In genomic region chr2:207333599-207334308, GRCh38 we compare ENCODE assay signal across 9 cellular contexts.
A peak's percentile ranks its signal among the peaks of the same experiment; 100 is the strongest.
DNase-seq lines count a peak whose midpoint lies in the region; ATAC-seq and TF ChIP-seq lines count a peak whose summit lies in the region.
"Had no signal": no experiment of that assay in that cellular context is flagged by ENCODE, and none has a peak within 500 bp of the region (broad histone marks: within the 10 kb centered on the region; RNA-seq: fewer than 3 reads in every experiment).

No MANE protein-coding gene starts in this region.

- H4K20me1 ChIP-seq in PC-3 (ENCODE audit: low read length) (no peaks in the 10 kb centered on the region), Karpas-422 (ENCODE audit: insufficient read depth, low read depth, low read length) (no peaks in the 10 kb centered on the region)

- WGBS in tibial nerve, 2 donors: 77 to 81% methylated on average over 6 of the region's 6 CpGs

- H3K9me2 ChIP-seq in PC-3 (replicated peaks; ENCODE audit: low read length) (no peaks in the 10 kb centered on the region), Karpas-422 (replicated peaks; ENCODE audit: insufficient read depth, low read length) (no peaks in the 10 kb centered on the region)

- H3K79me2 ChIP-seq in PC-3 (ENCODE audit: low read length): no peaks in the 10 kb centered on the region
- no peaks in the 10 kb centered on the region for H3K79me2 ChIP-seq in Karpas-422 (ENCODE audit: low read length)

- peaks cover 9 to 11% of the 10 kb centered on the region in 2 donors for H3K27me3 Mint-ChIP-seq in effector memory CD8-positive, alpha-beta T cell
- no peaks in the 10 kb centered on the region for H3K27me3 Mint-ChIP-seq in neural crest cell (ENCODE audit: low read depth)

- H3K27ac ChIP-seq in PC-3 (ENCODE audit: low read length) (peak overlapping the region; percentile 92), tibial nerve (peak overlapping the region in 2 of 4 donors; percentile 87 to 90), Karpas-422 (ENCODE audit: low read length) (no peak overlapping the region)

- intact Hi-C loops in PC-3 (cut with micrococcal nuclease): loop anchor here (2.0 to 10.0 kb wide), 6 partner anchors 61 to 529 kb away; no protein-coding TSS in a partner anchor

- peaks cover 8 to 26% of the 10 kb centered on the region in 2 donors for H3K4me1 Mint-ChIP-seq in effector memory CD8-positive, alpha-beta T cell (ENCODE audit: low read depth in 2 of 2)
- peaks cover 52% of the 10 kb centered on the region for H3K4me1 Mint-ChIP-seq in neural crest cell

- no TSS peak for BruUV-seq in PC-3 (replicated peaks; lab: Mats Ljungman, UMichigan)

- no peaks in the 10 kb centered on the region for H3K9me3 ChIP-seq in PC-3 (ENCODE audit: low read length)
- H3K9me3 ChIP-seq in tibial nerve: no peaks in the 10 kb centered on the region
- H3K9me3 ChIP-seq in Karpas-422 (ENCODE audit: low read length): no peaks in the 10 kb centered on the region

- H3K4me2 ChIP-seq in PC-3 (ENCODE audit: low read length): peak overlapping the region; percentile 77
- H3K4me2 ChIP-seq in Karpas-422 (ENCODE audit: low read depth, low read length, poor library complexity, severe bottlenecking): no peak overlapping the region

- H3K4me3 ChIP-seq in PC-3 (ENCODE audit: low read length) (peak overlapping the region; percentile 57), tibial nerve (no peak overlapping the region), Karpas-422 (ENCODE audit: low read length) (no peak overlapping the region)

- DNase-seq in EL: peak; percentile 49
- no peak for DNase-seq in PC-3
- DNase-seq in effector memory CD8-positive, alpha-beta T cell: no peak
- DNase-seq in neural crest cell (ENCODE audit: low read depth, low spot score): no peak
- no peak for DNase-seq in tibial nerve (ENCODE audit: low spot score in 2 of 2)
- no peak for DNase-seq in central memory CD4-positive, alpha-beta T cell
- DNase-seq in Karpas-422: no peak

- no peak for TF ChIP-seq POLR2A in tibial nerve (IDR thresholded peaks at IDR 0.05)

- no peak for ATAC-seq in PC-3
- ATAC-seq in effector memory CD8-positive, alpha-beta T cell (replicated peaks): no peak
- ATAC-seq in HG03378 (IDR thresholded peaks at IDR 0.05; ENCODE audit: unreplicated experiment): no peak
- ATAC-seq: left colon had no signal

- CTCF ChIA-PET in PC-3 (lab: Charles Lee): interaction anchor here (0.6 kb wide), 1 partner anchor 48 kb away, joined by 6 read pairs; no protein-coding TSS in a partner anchor

- POLR2A ChIA-PET in PC-3 (lab: Charles Lee; ENCODE audit: unreplicated experiment): interaction anchor here (0.6 kb wide), 2 partner anchors 69 to 350 kb away, joined by 5 to 8 read pairs; no protein-coding TSS in a partner anchor

- H3K27me3 ChIP-seq in PC-3 (ENCODE audit: low read length) (no peaks in the 10 kb centered on the region), tibial nerve (no peaks in the 10 kb centered on the region), Karpas-422 (ENCODE audit: low read length) (no peaks in the 10 kb centered on the region)

- H3F3A ChIP-seq in PC-3 (ENCODE audit: low read length, unreplicated experiment): peaks cover 7% of the 10 kb centered on the region

- TF ChIP-seq CTCF in PC-3 (conservative IDR thresholded peaks at IDR 0.05; ENCODE audit: low read depth, low read length) (no peak), neural crest cell (conservative IDR thresholded peaks at IDR 0.05) (no peak), tibial nerve (IDR thresholded peaks at IDR 0.05) (no peak)

- no peaks in the 10 kb centered on the region for H3K36me3 ChIP-seq in PC-3 (ENCODE audit: low read depth, low read length)
- H3K36me3 ChIP-seq in tibial nerve: no peaks in the 10 kb centered on the region
- H3K36me3 ChIP-seq in Karpas-422 (ENCODE audit: insufficient read depth, low read length): no peaks in the 10 kb centered on the region

- H3K4me1 ChIP-seq in PC-3 (ENCODE audit: insufficient read depth, low read length) (peaks cover 65% of the 10 kb centered on the region), tibial nerve (peaks cover 0 to 33% (median 13%) of the 10 kb centered on the region in 4 donors), Karpas-422 (ENCODE audit: low read length) (peaks cover 64% of the 10 kb centered on the region)

- H3K9me3 Mint-ChIP-seq in effector memory CD8-positive, alpha-beta T cell: no peaks in the 10 kb centered on the region
- H3K9me3 Mint-ChIP-seq in neural crest cell: peaks cover 4% of the 10 kb centered on the region

- H3K36me3 Mint-ChIP-seq in effector memory CD8-positive, alpha-beta T cell (ENCODE audit: insufficient read depth): no peaks in the 10 kb centered on the region
- H3K36me3 Mint-ChIP-seq in neural crest cell (ENCODE audit: low read depth): no peaks in the 10 kb centered on the region

- peak overlapping the region; percentile 50 to 65 for H3K4me3 Mint-ChIP-seq in effector memory CD8-positive, alpha-beta T cell
- peak overlapping the region; percentile 21 for H3K4me3 Mint-ChIP-seq in neural crest cell

- peak overlapping the region; percentile 27 to 73 for H3K27ac Mint-ChIP-seq in effector memory CD8-positive, alpha-beta T cell
- peak overlapping the region; percentile 95 for H3K27ac Mint-ChIP-seq in neural crest cell (ENCODE audit: unreplicated experiment)

- H2AFZ ChIP-seq in PC-3 (ENCODE audit: low read length) (peak overlapping the region; percentile 65; the same call in 1 of the 2 replicates), Karpas-422 (ENCODE audit: low read length) (no peak overlapping the region)

- TF ChIP-seq EP300 in tibial nerve (IDR thresholded peaks at IDR 0.05): no peak

- peak overlapping the region; percentile 69 for H3K9ac ChIP-seq in PC-3 (ENCODE audit: low read length)
- no peak overlapping the region for H3K9ac ChIP-seq in Karpas-422 (ENCODE audit: low read length)
